11 cellular contexts compared by ENCODE assay signal in the genomic region with DNA sequence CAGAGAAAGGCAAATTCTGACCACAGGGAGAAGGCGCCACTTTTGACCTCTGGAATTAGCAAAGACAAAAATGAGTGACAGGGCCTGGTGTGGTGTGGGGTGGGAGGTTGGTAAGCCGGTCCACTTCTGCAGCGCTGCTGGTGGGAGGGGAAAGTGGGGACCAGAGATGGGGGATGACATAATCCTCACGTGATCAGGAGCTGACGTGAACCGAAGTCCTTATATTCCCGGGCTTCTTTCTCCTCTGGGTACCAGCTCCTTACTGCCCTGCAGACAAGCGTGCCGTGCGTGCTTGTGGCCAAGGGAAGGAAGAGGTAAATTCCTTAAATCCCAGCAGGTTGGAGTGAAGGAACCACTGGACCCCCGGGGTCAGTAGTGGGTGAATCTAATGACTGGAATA. TPM values are rescaled to one million over a fixed set of nuclear protein-coding genes. Genes with fewer than 3 reads are reported as not detected.
DNase-seq lines count a peak whose midpoint lies in the region; ATAC-seq and TF ChIP-seq lines count a peak whose summit lies in the region.
"Had no signal": no experiment of that assay in that cellular context is flagged by ENCODE, and none has a peak within 500 bp of the region (broad histone marks: within the 10 kb centered on the region; RNA-seq: fewer than 3 reads in every experiment).

A gene with protein sequence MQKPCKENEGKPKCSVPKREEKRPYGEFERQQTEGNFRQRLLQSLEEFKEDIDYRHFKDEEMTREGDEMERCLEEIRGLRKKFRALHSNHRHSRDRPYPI (plus strand): TSS at position 249 of the 400 bp plus-strand sequence. CDS start 1,165 bp downstream, outside the sequence.

- peak within 1 kb of the TSS; percentile 65 for H3K4me3 Mint-ChIP-seq in osteocyte (ENCODE audit: unreplicated experiment)

- H3K4me1 ChIP-seq in ascending aorta (no peaks in the 10 kb centered on the region), left ventricle myocardium inferior (no peaks in the 10 kb centered on the region)
- H3K4me1 ChIP-seq: thyroid gland had no signal

- H3K4me3 ChIP-seq in BJ (ENCODE audit: low read depth, low read length) (peak within 1 kb of the TSS; percentile 43), ascending aorta (peak within 1 kb of the TSS; percentile 27 to 50), left ventricle myocardium inferior (peak within 1 kb of the TSS; percentile 60)
- H3K4me3 ChIP-seq: thyroid gland had no signal

- H3K9me3 Mint-ChIP-seq in osteocyte (ENCODE audit: unreplicated experiment) = peaks cover 6% of the 10 kb centered on the region

- peaks cover 10% of the 10 kb centered on the region for H3K27me3 Mint-ChIP-seq in osteocyte (ENCODE audit: unreplicated experiment)

- DNase-seq in BJ (ENCODE audit: low read depth) (no peak), ascending aorta (ENCODE audit: low spot score in 2 of 2) (no peak), left ventricle myocardium inferior (peak; percentile 23), osteocyte (ENCODE audit: extremely low spot score, unreplicated experiment) (no peak), NCI-H446 treated with DMSO at 0.1 percent for 48 hours (lab: John Stamatoyannopoulos, UW) (no peak)
- DNase-seq: COR-L47, left colon, thyroid gland had no signal

- intact Hi-C loops in ascending aorta (cut with DNase I) (no loop called here), left ventricle myocardium inferior (cut with micrococcal nuclease) (no loop called here)

- no peak for TF ChIP-seq CTCF in BJ (IDR thresholded peaks at IDR 0.05; ENCODE audit: insufficient read depth, low read depth, low read length)
- no peak for TF ChIP-seq CTCF in ascending aorta (IDR thresholded peaks at IDR 0.05)
- TF ChIP-seq CTCF in left ventricle myocardium inferior (IDR thresholded peaks at IDR 0.05; ENCODE audit: borderline replicate concordance) = no peak
- no peak for TF ChIP-seq CTCF in osteocyte (IDR thresholded peaks at IDR 0.05)

- no peaks in the 10 kb centered on the region for H3K27me3 ChIP-seq in BJ (ENCODE audit: control insufficient read depth, insufficient read depth, low read length)
- H3K27me3 ChIP-seq in ascending aorta = no peaks in the 10 kb centered on the region
- no peaks in the 10 kb centered on the region for H3K27me3 ChIP-seq in left ventricle myocardium inferior (ENCODE audit: low read depth)

- H3K4me1 Mint-ChIP-seq in osteocyte (ENCODE audit: unreplicated experiment) = peaks cover 10% of the 10 kb centered on the region

- no peak for ATAC-seq in HG03442 (IDR thresholded peaks at IDR 0.05; ENCODE audit: unreplicated experiment)
- ATAC-seq in GM18868 (IDR thresholded peaks at IDR 0.05; ENCODE audit: unreplicated experiment) = no peak
- ATAC-seq in GM19463 (IDR thresholded peaks at IDR 0.05; ENCODE audit: unreplicated experiment) = no peak
- ATAC-seq: left colon had no signal

- H3K27ac Mint-ChIP-seq in osteocyte (ENCODE audit: unreplicated experiment) = peak within 1 kb of the TSS; percentile 64

- H3K36me3 ChIP-seq in BJ (ENCODE audit: control insufficient read depth, insufficient read depth, low read length) (no peaks in the 10 kb centered on the region), ascending aorta (no peaks in the 10 kb centered on the region), left ventricle myocardium inferior (no peaks in the 10 kb centered on the region)
- H3K36me3 ChIP-seq: thyroid gland had no signal

- no peaks in the 10 kb centered on the region for H3K36me3 Mint-ChIP-seq in osteocyte (ENCODE audit: unreplicated experiment)

- H3K27ac ChIP-seq in ascending aorta (no peak within 1 kb of the TSS), left ventricle myocardium inferior (replicated peaks) (peak within 1 kb of the TSS; percentile 40)
- H3K27ac ChIP-seq: thyroid gland had no signal

- H3K9me3 ChIP-seq in ascending aorta (no peaks in the 10 kb centered on the region), left ventricle myocardium inferior (replicated peaks) (no peaks in the 10 kb centered on the region)
- H3K9me3 ChIP-seq: thyroid gland had no signal

- POLR2A ChIA-PET in BJ (lab: Charles Lee) = interaction anchor here (0.6 kb wide), 1 partner anchor 375 kb away, joined by 3 read pairs; no protein-coding TSS in a partner anchor

- CTCF ChIA-PET in BJ (lab: Yijun Ruan, JAX) = no interaction called here

RNA-seq across cellular contexts. Expression of the gene that starts here (rescaled TPM):
- 5.5 and 10.2 TPM in 2 replicates for polyA plus RNA-seq in BJ (2011; rRNA removed)
- 1.3 and 4.1 TPM in 2 replicates for polyA minus RNA-seq in BJ (2011; rRNA and poly(A)+ RNA removed)
- total RNA-seq in ascending aorta = not detected
- 2.6 TPM for total RNA-seq in left ventricle myocardium inferior
- 13.4 and 14.7 TPM in 2 replicates for total RNA-seq in osteocyte
